Comparison of ENCODE assay signal across 8 cellular contexts in the genomic region with DNA sequence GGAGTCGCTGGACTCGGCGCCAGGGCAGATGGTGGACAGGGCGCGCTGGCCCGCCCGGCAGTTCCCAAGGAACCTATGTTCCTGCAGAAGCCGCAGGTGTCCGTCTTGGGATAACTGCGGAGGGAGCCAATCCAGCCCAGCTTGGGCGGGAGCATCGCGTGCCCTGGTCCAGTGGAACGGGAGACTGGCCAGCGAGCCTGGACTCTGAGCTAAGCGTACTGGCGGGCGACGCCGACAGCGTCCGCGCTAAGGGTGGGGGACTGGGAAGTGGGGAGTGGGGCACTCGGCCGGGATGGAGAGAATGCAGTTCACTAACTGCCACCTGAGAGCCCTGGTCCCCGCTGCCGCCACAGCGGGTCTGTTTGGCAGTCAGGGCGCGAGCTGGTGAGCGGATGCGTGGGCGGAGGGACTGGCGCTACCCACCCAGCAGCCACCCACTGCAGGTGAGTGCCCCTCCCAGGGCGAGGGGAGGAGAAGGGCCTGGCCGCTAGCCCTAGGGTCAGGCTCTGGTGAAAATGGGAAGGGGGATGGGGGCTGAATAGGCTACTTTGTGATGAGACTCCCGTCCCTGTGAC. TPM values are rescaled to one million over a fixed set of nuclear protein-coding genes. Genes with fewer than 3 reads are reported as not detected.
DNase-seq lines count a peak whose midpoint lies in the region; ATAC-seq lines count a peak whose summit lies in the region.

No MANE protein-coding gene starts in this region.

- H3K27ac ChIP-seq in HUES64 (ENCODE audit: low read depth, low read length) = no peak overlapping the region

- peak overlapping the region; percentile 60 for H3K4me3 ChIP-seq in HUES64 (ENCODE audit: low read length)
- peak overlapping the region; percentile 50 for H3K4me3 ChIP-seq in iPS-15b (ENCODE audit: low read depth, low read length)

- no peak for ATAC-seq in HG02885 (IDR thresholded peaks at IDR 0.05; ENCODE audit: poor library complexity, unreplicated experiment)
- ATAC-seq in HG03520 (IDR thresholded peaks at IDR 0.05; ENCODE audit: unreplicated experiment) = no peak

- H3K4me1 ChIP-seq in HUES64 (ENCODE audit: insufficient read depth, low read length) (peaks cover 4% of the 10 kb centered on the region), iPS-15b (ENCODE audit: control insufficient read depth, insufficient read depth, low read length) (no peaks in the 10 kb centered on the region)

- H3K9me3 ChIP-seq in HUES64 (ENCODE audit: insufficient read depth, low read depth, low read length) (no peaks in the 10 kb centered on the region), iPS-15b (ENCODE audit: control insufficient read depth, insufficient read depth, low read length) (no peaks in the 10 kb centered on the region)

- H3K36me3 ChIP-seq in HUES64 (ENCODE audit: insufficient read depth, low read length) = no peaks in the 10 kb centered on the region
- no peaks in the 10 kb centered on the region for H3K36me3 ChIP-seq in iPS-15b (ENCODE audit: control insufficient read depth, insufficient read depth, low read length)

- 2% methylated on average over 37 of the region's 37 CpGs for WGBS in HUES64

- H3K27me3 ChIP-seq in HUES64 (ENCODE audit: insufficient read depth, low read length) = peaks cover 78% of the 10 kb centered on the region
- H3K27me3 ChIP-seq in iPS-15b (ENCODE audit: control insufficient read depth, insufficient read depth, low read length) = peaks cover 61% of the 10 kb centered on the region

- peak; percentile 17 for DNase-seq in activated T-helper 9 cell treated with anti-CD3 and anti-CD28 coated beads, Interleukin-2, amount 50 U/mL, for 16 hours (ENCODE audit: low read depth)
- peak; percentile 34 for DNase-seq in stimulated activated CD4-positive, alpha-beta T cell treated with anti-CD3 and anti-CD28 coated beads, Interleukin-4, amount 100 ng/mL, for 1 hour
- DNase-seq in MV-4-11 (lab: John Stamatoyannopoulos, UW) (no peak), NCI-H510A (lab: John Stamatoyannopoulos, UW) (no peak)

- H3K9ac ChIP-seq in HUES64 (ENCODE audit: low read depth, low read length) (no peak overlapping the region), iPS-15b (ENCODE audit: low read depth, low read length) (no peak overlapping the region)

RNA-seq across cellular contexts. Expression of a gene that starts 1.3 kb away (rescaled TPM):
- polyA plus RNA-seq in HUES64 (2013, experiment 1 of 2) = 0.40 TPM
- 0.70 TPM for polyA plus RNA-seq in HUES64 (2013, experiment 2 of 2)

Comparison
In these comparisons a context has a peak if more than half of its experiments do, and no peak if none do; other contexts are left out.
1. DNase-seq: peak in activated T-helper 9 cell treated with anti-CD3 and anti-CD28 coated beads, Interleukin-2, amount 50 U/mL, for 16 hours (single experiment) and stimulated activated CD4-positive, alpha-beta T cell treated with anti-CD3 and anti-CD28 coated beads, Interleukin-4, amount 100 ng/mL, for 1 hour (single experiment); none in MV-4-11 (single experiment) and NCI-H510A (single experiment).